Comparison of ENCODE assay signal across 9 cellular contexts in genomic region chr15:88636039-88636438, GRCh38. TPM values are rescaled to one million over a fixed set of nuclear protein-coding genes. Genes with fewer than 3 reads are reported as not detected.
DNase-seq lines count a peak whose midpoint lies in the region; ATAC-seq, FAIRE-seq and TF ChIP-seq lines count a peak whose summit lies in the region.
"Had no signal": no experiment of that assay in that cellular context is flagged by ENCODE, and none has a peak within 500 bp of the region (broad histone marks: within the 10 kb centered on the region; RNA-seq: fewer than 3 reads in every experiment).

No MANE protein-coding gene starts in this region.

- no peak for FAIRE-seq in RCC 7860 (lab: Jason Lieb, UNC)

- peak overlapping the region; percentile 87 for H3K27ac Mint-ChIP-seq in GM23338
- H3K27ac Mint-ChIP-seq in neural progenitor cell = no peak overlapping the region

- no peak for TF ChIP-seq CTCF in GM23338 (conservative IDR thresholded peaks at IDR 0.05; ENCODE audit: low read depth in 2 of 2)
- no peak for TF ChIP-seq CTCF in spleen (IDR thresholded peaks at IDR 0.05 in 8 of 11, conservative IDR thresholded peaks at IDR 0.05 in 3 of 11)
- TF ChIP-seq CTCF in neural progenitor cell (IDR thresholded peaks at IDR 0.05) = no peak

- H2AFZ ChIP-seq in GM23338 (no peak overlapping the region), neural progenitor cell (replicated peaks) (no peak overlapping the region)

- H3K4me2 ChIP-seq in GM23338 (peak overlapping the region; percentile 15; the same call in 1 of the 2 replicates), neural progenitor cell (no peak overlapping the region)

- WGBS in ectodermal cell, 2 experiments = 83 to 89% methylated on average over 12 of the region's 12 CpGs
- WGBS in spleen, 5 donors = 77 to 87% (median 86%) methylated on average over 12 of the region's 12 CpGs

- no peak overlapping the region for H3K4me3 ChIP-seq in GM23338
- no peak overlapping the region for H3K4me3 ChIP-seq in ectodermal cell (ENCODE audit: insufficient read depth, low read depth, low read length)
- H3K4me3 ChIP-seq in spleen = peak overlapping the region in 5 of 8 donors; percentile 11 to 76 (median 14)
- no peak overlapping the region for H3K4me3 ChIP-seq in neural progenitor cell

- peaks cover 44% of the 10 kb centered on the region for H3K4me1 Mint-ChIP-seq in GM23338
- H3K4me1 Mint-ChIP-seq in neural progenitor cell = peaks cover 11% of the 10 kb centered on the region

- no peaks in the 10 kb centered on the region for H3K9me2 ChIP-seq in GM23338 (ENCODE audit: insufficient read depth)

- DNase-seq in GM23338 (ENCODE audit: low spot score) (peak; percentile 68), spleen (peak; percentile 88), neural progenitor cell (ENCODE audit: low spot score) (no peak), hippocampal formation (lab: John Stamatoyannopoulos, UW) (no peak), RCC 7860 (ENCODE audit: low spot score) (no peak)
- DNase-seq in activated CD4-positive, alpha-beta T cell treated with anti-CD3 and anti-CD28 coated beads for 4 hours = peak; percentile 70 to 71

- H3K9me3 Mint-ChIP-seq in GM23338 (no peaks in the 10 kb centered on the region), neural progenitor cell (no peaks in the 10 kb centered on the region)

- H3K27me3 Mint-ChIP-seq in GM23338 (ENCODE audit: insufficient read depth, low read depth, poor library complexity) = peaks cover 15% of the 10 kb centered on the region
- no peaks in the 10 kb centered on the region for H3K27me3 Mint-ChIP-seq in neural progenitor cell (ENCODE audit: insufficient read depth, low read depth)

- ATAC-seq in GM23338 (peak; percentile 9), GM18502 (IDR thresholded peaks at IDR 0.05; ENCODE audit: poor library complexity, unreplicated experiment) (no peak)

- H4K20me1 ChIP-seq in GM23338 (replicated peaks; ENCODE audit: insufficient read depth) (peaks cover 27% of the 10 kb centered on the region), neural progenitor cell (ENCODE audit: low read depth) (peaks cover 8% of the 10 kb centered on the region)

- H3K79me2 ChIP-seq in GM23338 (replicated peaks; ENCODE audit: insufficient read depth) = no peaks in the 10 kb centered on the region
- no peaks in the 10 kb centered on the region for H3K79me2 ChIP-seq in neural progenitor cell (ENCODE audit: low read depth)

- H3K27ac ChIP-seq in GM23338 (ENCODE audit: low read depth) = peak overlapping the region; percentile 87
- H3K27ac ChIP-seq in ectodermal cell (ENCODE audit: insufficient read depth, low read depth, low read length, poor library complexity, severe bottlenecking) = peak overlapping the region; percentile 26
- peak overlapping the region; percentile 93 to 99 (median 96) for H3K27ac ChIP-seq in spleen
- H3K27ac ChIP-seq in neural progenitor cell = no peak overlapping the region
- H3K27ac ChIP-seq: neutrophil had no signal

- H3K36me3 ChIP-seq in GM23338 (ENCODE audit: insufficient read depth) (peaks cover 7% of the 10 kb centered on the region; the same call in 1 of the 2 replicates), ectodermal cell (ENCODE audit: control insufficient read depth, insufficient read depth, low read length) (peaks cover 22% of the 10 kb centered on the region), spleen (peaks cover 0 to 30% (median 8%) of the 10 kb centered on the region in 6 donors), neural progenitor cell (no peaks in the 10 kb centered on the region)

- H3K9me3 ChIP-seq in ectodermal cell (ENCODE audit: control insufficient read depth, low read length) (no peaks in the 10 kb centered on the region), spleen (no peaks in the 10 kb centered on the region), neural progenitor cell (ENCODE audit: low read depth) (no peaks in the 10 kb centered on the region)
- H3K9me3 ChIP-seq: neutrophil had no signal

- H3K27me3 ChIP-seq in GM23338 (ENCODE audit: insufficient read depth) = no peaks in the 10 kb centered on the region
- no peaks in the 10 kb centered on the region for H3K27me3 ChIP-seq in ectodermal cell (ENCODE audit: control insufficient read depth, insufficient read depth, low read length, poor library complexity, severe bottlenecking)
- H3K27me3 ChIP-seq in spleen (replicated peaks in 1 of 7) = no peaks in the 10 kb centered on the region
- H3K27me3 ChIP-seq in neural progenitor cell = no peaks in the 10 kb centered on the region
- H3K27me3 ChIP-seq: neutrophil had no signal

- intact Hi-C loops in spleen (cut with DNase I; ENCODE audit: low total_unique reads) = no loop called here

- peaks cover 38% of the 10 kb centered on the region for H3K36me3 Mint-ChIP-seq in GM23338 (ENCODE audit: low read depth)
- H3K36me3 Mint-ChIP-seq in neural progenitor cell = peaks cover 11% of the 10 kb centered on the region

- no peak overlapping the region for H3K9ac ChIP-seq in neural progenitor cell

- H3K4me3 Mint-ChIP-seq in GM23338 = no peak overlapping the region
- H3K4me3 Mint-ChIP-seq in neural progenitor cell = no peak overlapping the region

- peaks cover 31% of the 10 kb centered on the region for H3K4me1 ChIP-seq in GM23338 (ENCODE audit: insufficient read depth)
- H3K4me1 ChIP-seq in ectodermal cell (ENCODE audit: control insufficient read depth, insufficient read depth, low read length) = peaks cover 15% of the 10 kb centered on the region
- H3K4me1 ChIP-seq in spleen = peaks cover 33 to 97% (median 87%) of the 10 kb centered on the region in 6 donors
- peaks cover 5% of the 10 kb centered on the region for H3K4me1 ChIP-seq in neural progenitor cell

- H3F3A ChIP-seq in GM23338 (replicated peaks; ENCODE audit: low read depth) = peaks cover 41% of the 10 kb centered on the region
- H3F3A ChIP-seq in neural progenitor cell (ENCODE audit: low read depth) = peaks cover 44% of the 10 kb centered on the region

- no peak for TF ChIP-seq POLR2A in spleen (IDR thresholded peaks at IDR 0.05)

TF ChIP-seq in GM23338, 12 proteins besides CTCF, POLR2A, EP300 and RAD21:
- TF ChIP-seq POLR2AphosphoS5 (IDR thresholded peaks at IDR 0.05; ENCODE audit: low read depth) = peak; percentile 41; the same call in 1 of the 2 replicates
- no peak for TF ChIP-seq JUNB (IDR thresholded peaks at IDR 0.05; ENCODE audit: unreplicated experiment)
- TF ChIP-seq NANOG (IDR thresholded peaks at IDR 0.05; ENCODE audit: borderline replicate concordance) = no peak
- TF ChIP-seq ZNF114 (CRISPR knock-in tag; IDR thresholded peaks at IDR 0.05) = no peak
- no peak for TF ChIP-seq STAT1 (IDR thresholded peaks at IDR 0.05; ENCODE audit: unreplicated experiment)

RNA-seq across cellular contexts. Expression of gene ISG20, which starts 2.8 kb away (rescaled TPM):
- 1.1 and 3.7 TPM in 2 replicates for total RNA-seq in GM23338 (2014; rRNA removed; shearing (Covaris generic))
- polyA plus RNA-seq in GM23338 (2016; fragmentation: Nextera tagmentation; extraction: Ambion mirVana) (3.2 and 4.9 TPM in 2 replicates), spleen (100 to 1,000 TPM; 142 to 365 (median 198) TPM)
- polyA plus RNA-seq in ectodermal cell (2013, experiment 1 of 4) = 1.0 TPM
- polyA plus RNA-seq in ectodermal cell (2013, experiment 2 of 4) = 0.96 TPM
- 1.5 TPM for polyA plus RNA-seq in ectodermal cell (2013, experiment 3 of 4)
- polyA plus RNA-seq in ectodermal cell (2013, experiment 4 of 4) = 0.89 TPM
- total RNA-seq in spleen (100 to 1,000 TPM in 5 of 7 donors, 10 to 100 TPM in 2; 70.5 to 171 (median 127) TPM), neural progenitor cell (ENCODE audit: low replicate concordance) (0.56 and 0.65 TPM in 2 replicates)

RNA-seq across cellular contexts. Expression of gene AEN, which starts 14.9 kb away (rescaled TPM):
- 218 and 220 TPM in 2 replicates for total RNA-seq in GM23338 (2014; rRNA removed; shearing (Covaris generic))
- polyA plus RNA-seq in GM23338 (2016; fragmentation: Nextera tagmentation; extraction: Ambion mirVana) (76.6 and 82.3 TPM in 2 replicates), spleen (10 to 100 TPM; 12.9 to 18.6 (median 14.6) TPM)
- 48.9 TPM for polyA plus RNA-seq in ectodermal cell (2013, experiment 1 of 4)
- 54.5 TPM for polyA plus RNA-seq in ectodermal cell (2013, experiment 2 of 4)
- polyA plus RNA-seq in ectodermal cell (2013, experiment 3 of 4) = 37.4 TPM
- polyA plus RNA-seq in ectodermal cell (2013, experiment 4 of 4) = 37.0 TPM
- total RNA-seq in spleen (10 to 100 TPM; 20.3 to 40.3 (median 29.5) TPM), neural progenitor cell (ENCODE audit: low replicate concordance) (35.0 and 60.9 TPM in 2 replicates)

Comparison
In these comparisons a context has a peak if more than half of its experiments do, and no peak if none do; other contexts are left out.
1. DNase-seq: peak in GM23338 (single experiment), activated CD4-positive, alpha-beta T cell treated with anti-CD3 and anti-CD28 coated beads for 4 hours (2 of 2) and spleen (single experiment); none in neural progenitor cell (single experiment), hippocampal formation (0 of 2) and RCC 7860 (single experiment).
2. H3K4me3 ChIP-seq: peak in spleen (5 of 8); none in GM23338 (single experiment), ectodermal cell (single experiment) and neural progenitor cell (single experiment).
3. RNA of gene ISG20, which starts 2.8 kb away (total RNA-seq): 70.5 to 171 TPM in spleen; 1.1 to 3.7 TPM in GM23338 and 0.56 to 0.65 TPM in neural progenitor cell; every median in the first group is over 10 times any median in the second.